ENCODE assay signal across 8 cellular contexts in the genomic region with DNA sequence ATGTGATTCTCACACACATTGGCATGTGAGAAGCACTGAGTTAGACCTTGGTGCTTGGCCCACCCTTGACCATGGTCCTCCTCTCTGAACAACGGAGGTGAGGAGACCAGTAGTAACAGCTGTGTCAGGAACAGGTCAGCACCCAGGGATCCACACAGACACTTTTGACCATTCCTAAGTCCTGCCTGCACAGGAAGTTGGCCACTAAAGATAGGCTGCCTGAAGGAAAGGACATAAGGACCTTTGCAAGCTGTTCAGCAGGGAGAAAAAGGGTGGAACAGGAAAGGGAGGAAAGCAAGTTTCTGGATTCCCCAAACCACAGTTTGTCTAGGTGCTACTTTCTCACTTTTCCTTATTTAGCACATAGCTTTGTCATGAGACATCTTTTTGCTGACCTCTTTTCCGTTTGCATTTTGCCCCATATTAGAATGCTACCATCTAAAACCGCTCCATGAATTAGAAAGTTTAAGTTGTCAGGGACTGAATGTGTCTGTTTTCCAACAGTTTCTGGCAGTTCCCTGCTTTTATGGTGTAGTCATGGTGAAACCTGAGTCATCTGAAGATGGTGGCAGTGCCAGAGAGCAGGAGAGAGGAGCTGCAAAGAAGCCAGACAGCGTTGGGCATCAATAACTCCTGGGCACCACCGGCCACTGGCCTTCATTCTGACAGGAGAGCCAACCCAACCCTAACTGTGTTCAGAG. TPM values are rescaled to one million over a fixed set of nuclear protein-coding genes. Genes with fewer than 3 reads are reported as not detected.
DNase-seq lines count a peak whose midpoint lies in the region; ATAC-seq and TF ChIP-seq lines count a peak whose summit lies in the region.

No MANE protein-coding gene starts in this region.

- H3K27ac ChIP-seq in MM.1S (ENCODE audit: low read length) (peak overlapping the region; percentile 0; the same call in 1 of the 2 replicates), cingulate gyrus (ENCODE audit: low read depth, low read length) (peak overlapping the region; percentile 82), spleen (peak overlapping the region in 3 of 8 donors; percentile 66 to 69 (median 69)), OCI-LY7 (ENCODE audit: low read depth, low read length, poor library complexity, severe bottlenecking) (no peak overlapping the region)

- 44 to 50% (median 49%) methylated on average over 5 of the region's 5 CpGs for WGBS in spleen, 5 donors

- no peak overlapping the region for H3K9ac ChIP-seq in MM.1S (ENCODE audit: low read length)

- H3K4me1 ChIP-seq in MM.1S (ENCODE audit: low read length) (peaks cover 16% of the 10 kb centered on the region), spleen (peaks cover 11 to 32% (median 26%) of the 10 kb centered on the region in 6 donors), OCI-LY7 (ENCODE audit: insufficient read depth, low read length, poor library complexity, severe bottlenecking) (no peaks in the 10 kb centered on the region)

- peak overlapping the region; percentile 71 for H2AFZ ChIP-seq in MM.1S (ENCODE audit: low read length)
- no peak overlapping the region for H2AFZ ChIP-seq in OCI-LY7 (ENCODE audit: low read length)

- no peak for ATAC-seq in GM21786 (IDR thresholded peaks at IDR 0.05; ENCODE audit: unreplicated experiment)
- no peak for ATAC-seq in HG02973 (IDR thresholded peaks at IDR 0.05; ENCODE audit: unreplicated experiment)

- H3K9me2 ChIP-seq in MM.1S (replicated peaks; ENCODE audit: insufficient read depth, low read length) (no peaks in the 10 kb centered on the region), OCI-LY7 (ENCODE audit: insufficient read depth, low read length) (no peaks in the 10 kb centered on the region)

- POLR2A ChIA-PET in OCI-LY7 (lab: Charles Lee): no interaction called here

- TF ChIP-seq CTCF in AG10803 (conservative IDR thresholded peaks at IDR 0.05; ENCODE audit: low read length) (no peak), MM.1S (IDR thresholded peaks at IDR 0.05; ENCODE audit: low read length) (no peak), spleen (IDR thresholded peaks at IDR 0.05 in 8 of 11, conservative IDR thresholded peaks at IDR 0.05 in 3 of 11) (no peak), OCI-LY7 (conservative IDR thresholded peaks at IDR 0.05; ENCODE audit: low read length) (no peak)

- H3K27me3 ChIP-seq in MM.1S (replicated peaks; ENCODE audit: insufficient read depth, low read length) (no peaks in the 10 kb centered on the region), spleen (replicated peaks in 1 of 7) (peaks cover 0 to 37% (median 9%) of the 10 kb centered on the region in 7 donors)

- H3F3A ChIP-seq in MM.1S (ENCODE audit: insufficient read depth, low read length): no peaks in the 10 kb centered on the region

- intact Hi-C loops in spleen (cut with DNase I; ENCODE audit: low total_unique reads): no loop called here
- intact Hi-C loops in OCI-LY7 (cut with micrococcal nuclease; ENCODE audit: unreplicated experiment): no loop called here

- DNase-seq in AG10803 (ENCODE audit: low read depth) (peak; percentile 71), MM.1S (no peak), myocyte (ENCODE audit: low read depth) (peak; percentile 41), spleen (no peak), OCI-LY7 (ENCODE audit: low spot score) (no peak)

- H3K4me3 ChIP-seq in AG10803 (ENCODE audit: low read length): peak overlapping the region; percentile 78
- H3K4me3 ChIP-seq in MM.1S (ENCODE audit: low read length): 0 out of 2 replicates have a peak overlapping the region, but pooled peaks have one; percentile 4
- peak overlapping the region in 4 of 8 donors; percentile 52 to 74 (median 56) for H3K4me3 ChIP-seq in spleen
- H3K4me3 ChIP-seq in OCI-LY7 (ENCODE audit: low read depth, low read length, poor library complexity, severe bottlenecking): no peak overlapping the region

- H4K20me1 ChIP-seq in MM.1S (ENCODE audit: insufficient read depth, low read length) (no peaks in the 10 kb centered on the region), OCI-LY7 (ENCODE audit: insufficient read depth, low read length) (no peaks in the 10 kb centered on the region)

- H3K9me3 ChIP-seq in MM.1S (replicated peaks; ENCODE audit: insufficient read depth, low read length): no peaks in the 10 kb centered on the region
- no peaks in the 10 kb centered on the region for H3K9me3 ChIP-seq in spleen
- no peaks in the 10 kb centered on the region for H3K9me3 ChIP-seq in OCI-LY7 (ENCODE audit: low read length)

- H3K36me3 ChIP-seq in MM.1S (replicated peaks; ENCODE audit: insufficient read depth, low read length): no peaks in the 10 kb centered on the region
- no peaks in the 10 kb centered on the region for H3K36me3 ChIP-seq in spleen
- no peaks in the 10 kb centered on the region for H3K36me3 ChIP-seq in OCI-LY7 (ENCODE audit: insufficient read depth, low read length)

- H3K4me2 ChIP-seq in MM.1S (ENCODE audit: low read depth, low read length): peak overlapping the region; percentile 69
- no peak overlapping the region for H3K4me2 ChIP-seq in OCI-LY7 (ENCODE audit: low read length)

- BruUV-seq in OCI-LY7 (replicated peaks; lab: Mats Ljungman, UMichigan): no TSS peak

- H3K79me2 ChIP-seq in MM.1S (ENCODE audit: low read length) (no peaks in the 10 kb centered on the region), OCI-LY7 (ENCODE audit: insufficient read depth, low read depth, low read length) (no peaks in the 10 kb centered on the region)

- no peak for TF ChIP-seq POLR2A in spleen (IDR thresholded peaks at IDR 0.05)

- CTCF ChIA-PET in OCI-LY7 (lab: Charles Lee; ENCODE audit: unreplicated experiment): no interaction called here

RNA-seq across cellular contexts. Expression of gene CD109, which starts 1.1 kb away (rescaled TPM):
- total RNA-seq in myocyte (32.3 and 49.0 TPM in 2 replicates), spleen (1 to 10 TPM; 2.6 to 6.9 (median 4.9) TPM), OCI-LY7 (2022) (0.08 TPM in 1 of 2 replicates, not detected in the other)
- 6.5 TPM for polyA plus RNA-seq in myocyte (2012)
- under 1 TPM; 0.17 to 0.45 (median 0.18) TPM for polyA plus RNA-seq in spleen
- 0.13 TPM in 1 of 2 replicates, not detected in the other for total RNA-seq in OCI-LY7 (2014; rRNA removed; shearing (Covaris generic))

RNA-seq across cellular contexts. Expression of gene SLC17A5, which starts 41.1 kb away (rescaled TPM):
- total RNA-seq in myocyte: 33.4 and 50.5 TPM in 2 replicates
- polyA plus RNA-seq in myocyte (2012): 33.0 TPM
- 10 to 100 TPM; 10.1 to 22.8 (median 14.4) TPM for total RNA-seq in spleen
- polyA plus RNA-seq in spleen: 1 to 10 TPM; 1.1 to 3.8 (median 2.2) TPM
- total RNA-seq in OCI-LY7 (2014; rRNA removed; shearing (Covaris generic)): 7.4 and 8.5 TPM in 2 replicates
- total RNA-seq in OCI-LY7 (2022): 8.4 and 9.6 TPM in 2 replicates

Comparison
In these comparisons a context has a peak if more than half of its experiments do, and no peak if none do; other contexts are left out.
1. DNase-seq: peak in AG10803 (single experiment) and myocyte (single experiment); none in MM.1S (single experiment), spleen (single experiment) and OCI-LY7 (single experiment).